ENCODE assay signal across 19 cellular contexts in the genomic region with DNA sequence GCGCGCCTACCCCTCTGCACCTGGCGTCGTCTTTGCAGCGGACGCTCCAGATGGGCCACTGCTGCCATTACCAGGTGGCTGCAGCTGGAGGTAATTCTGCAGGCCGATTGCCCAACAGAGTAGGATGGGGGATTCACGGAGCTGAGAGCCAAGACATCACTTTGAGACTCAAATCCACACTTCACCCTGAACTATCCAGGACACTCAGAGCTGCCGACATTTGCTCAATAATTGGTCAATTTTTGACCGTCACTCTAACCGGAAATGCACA.
"Had no signal": no experiment of that assay in that cellular context is flagged by ENCODE, and none has a peak within 500 bp of the region (broad histone marks: within the 10 kb centered on the region; RNA-seq: fewer than 3 reads in every experiment).

No MANE protein-coding gene starts in this region.

- H3K9me3 ChIP-seq: esophagus muscularis mucosa, mucosa of descending colon had no signal

- H3K36me3 ChIP-seq: esophagus muscularis mucosa, heart right ventricle, left lung, lower lobe of right lung had no signal

- H3K9me3 Mint-ChIP-seq: mesothelial cell of epicardium, naive B cell had no signal

- H3K4me1 ChIP-seq: esophagus muscularis mucosa, foreskin keratinocyte, heart right ventricle, left lung, lower lobe of right lung had no signal

- H3K27me3 ChIP-seq: dorsolateral prefrontal cortex, esophagus muscularis mucosa, foreskin keratinocyte, heart right ventricle, left lung had no signal

- H3K27ac Mint-ChIP-seq: mesothelial cell of epicardium, naive B cell had no signal

- H3K4me3 Mint-ChIP-seq: mesothelial cell of epicardium, naive B cell had no signal

- ATAC-seq: foreskin keratinocyte, left cardiac atrium, left lung, left ventricle myocardium superior, mucosa of descending colon had no signal

- H3K36me3 Mint-ChIP-seq: mesothelial cell of epicardium, naive B cell had no signal

- H3K4me1 Mint-ChIP-seq: naive B cell had no signal

- DNase-seq: dermis blood vessel endothelial cell; dorsolateral prefrontal cortex; effector CD4-positive, alpha-beta T cell; effector memory CD4-positive, alpha-beta T cell; foreskin keratinocyte; glutamatergic neuron; head of caudate nucleus; heart right ventricle; hippocampal formation; left cardiac atrium; left ventricle myocardium superior; lower lobe of right lung; mesenchymal stem cell; mucosa of descending colon; naive B cell had no signal

- H3K27ac ChIP-seq: coronary artery, dorsolateral prefrontal cortex, esophagus muscularis mucosa, foreskin keratinocyte, heart right ventricle, left lung, lower lobe of right lung had no signal

- H3K4me3 ChIP-seq: coronary artery, dorsolateral prefrontal cortex, esophagus muscularis mucosa, heart right ventricle, left lung, lower lobe of right lung, mucosa of descending colon had no signal
